ENCODE assay signal across 22 cellular contexts in the genomic region with DNA sequence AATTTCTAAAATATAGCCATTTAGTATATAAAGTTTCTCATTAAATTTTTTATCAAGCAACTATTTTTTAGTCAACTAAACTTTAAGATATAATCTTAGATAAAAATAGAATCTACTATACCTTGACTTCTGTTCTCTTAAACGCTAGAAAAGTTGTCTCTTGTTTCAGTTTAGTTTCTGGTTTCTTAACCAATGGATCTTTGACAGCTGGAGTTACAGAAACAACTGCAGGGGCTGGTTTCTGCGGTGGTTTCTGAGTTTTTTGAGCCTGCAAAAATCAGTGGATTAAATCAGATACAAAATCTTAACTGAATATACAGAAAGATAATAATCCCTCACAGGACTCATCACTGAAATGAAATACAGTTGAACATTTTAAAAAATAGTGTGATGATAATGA.
"Had no signal": no experiment of that assay in that cellular context is flagged by ENCODE, and none has a peak within 500 bp of the region (broad histone marks: within the 10 kb centered on the region; RNA-seq: fewer than 3 reads in every experiment).

No MANE protein-coding gene starts in this region.

- FAIRE-seq: astrocyte had no signal

- H3K4me3 ChIP-seq: PC-9 had no signal

- H2AFZ ChIP-seq: PC-9 had no signal

- ATAC-seq: activated CD4-positive, alpha-beta T cell treated with anti-CD3 and anti-CD28 coated beads for 36 hours; activated T-helper 17 cell treated with anti-CD3 and anti-CD28 coated beads, Interleukin-2, amount 50 U/mL, for 72 hours; Right ventricle myocardium inferior had no signal

- H3K27ac ChIP-seq: PC-9, WERI-Rb-1 had no signal

- DNase-seq: activated CD4-positive, alpha-beta memory T cell treated with anti-CD3 and anti-CD28 coated beads, Interleukin-2, amount 10 ng/mL, durations not matched to agents 7 days and 5 days; activated CD4-positive, alpha-beta T cell treated with anti-CD3 and anti-CD28 coated beads for 36 hours; activated CD4-positive, alpha-beta T cell treated with anti-CD3 and anti-CD28 coated beads, Interleukin-2, amount 50 U/mL, for 1 hour; activated gamma-delta T cell; activated naive CD4-positive, alpha-beta T cell treated with anti-CD3 and anti-CD28 coated beads for 36 hours; activated T-cell treated with anti-CD3 and anti-CD28 coated beads for 4 hours; activated T-cell treated with anti-CD3 and anti-CD28 coated beads, Interleukin-2, amount 50 U/mL, for 48 hours; amygdala; MV-4-11; NCI-H1092 treated with DMSO at 0.1 percent for 48 hours; NCI-H1436; NCI-H1694 treated with DMSO at 0.1 percent for 48 hours; NCI-H2081; NCI-H510A treated with DMSO at 0.1 percent for 48 hours; NCI-H69; PC-9; SK-N-SH; T-helper 1 cell; WERI-Rb-1 had no signal

- H3K4me2 ChIP-seq: PC-9, SK-N-SH had no signal

- H3K9me3 ChIP-seq: SK-N-SH had no signal

- H3K9ac ChIP-seq: SK-N-SH had no signal
